Comparison of ENCODE assay signal across 9 cellular contexts in genomic region chr5:134503937-134504437, GRCh38. TPM values are rescaled to one million over a fixed set of nuclear protein-coding genes. Genes with fewer than 3 reads are reported as not detected.
DNase-seq lines count a peak whose midpoint lies in the region; ATAC-seq and TF ChIP-seq lines count a peak whose summit lies in the region.
"Had no signal": no experiment of that assay in that cellular context is flagged by ENCODE, and none has a peak within 500 bp of the region (broad histone marks: within the 10 kb centered on the region; RNA-seq: fewer than 3 reads in every experiment).

No MANE protein-coding gene starts in this region.

- 37 to 56% methylated on average over 3 of the region's 3 CpGs for WGBS in sigmoid colon, 2 donors

- no peaks in the 10 kb centered on the region for H3K27me3 ChIP-seq in RWPE2 (ENCODE audit: insufficient read depth, poor library complexity, severe bottlenecking)
- H3K27me3 ChIP-seq in sigmoid colon = no peaks in the 10 kb centered on the region

- H3K4me1 ChIP-seq in ES-I3 (ENCODE audit: insufficient read depth, low read length) = peaks cover 61% of the 10 kb centered on the region
- peaks cover 48% of the 10 kb centered on the region for H3K4me1 ChIP-seq in RWPE2 (ENCODE audit: insufficient read depth, poor library complexity, severe bottlenecking)
- peaks cover 0 to 8% (median 3%) of the 10 kb centered on the region in 4 donors for H3K4me1 ChIP-seq in sigmoid colon

- H3K9me3 ChIP-seq in ES-I3 (ENCODE audit: control insufficient read depth, insufficient read depth, low read length) (no peaks in the 10 kb centered on the region), RWPE2 (ENCODE audit: severe bottlenecking) (no peaks in the 10 kb centered on the region), sigmoid colon (no peaks in the 10 kb centered on the region)

- H3K36me3 ChIP-seq in ES-I3 (ENCODE audit: insufficient read depth, low read length) (no peaks in the 10 kb centered on the region), RWPE2 (ENCODE audit: low read depth) (no peaks in the 10 kb centered on the region), sigmoid colon (no peaks in the 10 kb centered on the region)

- intact Hi-C loops in sigmoid colon (cut with DNase I) = no loop called here

- no peak; the same call in 2 of the 3 replicates for ATAC-seq in RWPE2 (ENCODE audit: low read depth)
- no peak for ATAC-seq in GM19351 (IDR thresholded peaks at IDR 0.05; ENCODE audit: unreplicated experiment)

- peak overlapping the region; percentile 98 for H3K27ac ChIP-seq in RWPE2 (ENCODE audit: poor library complexity, severe bottlenecking)
- H3K27ac ChIP-seq in epithelial cell of prostate = peak overlapping the region; percentile 97
- H3K27ac ChIP-seq in sigmoid colon = peak overlapping the region; percentile 58 to 74 (median 61)

- in situ Hi-C loops in G401 (cut with HindIII; ENCODE audit: low sequenced_read_pairs) = no loop called here

- peak; percentile 19 for DNase-seq in RWPE2 (ENCODE audit: low spot score)
- DNase-seq in epithelial cell of prostate (ENCODE audit: low read depth, low spot score) = no peak
- DNase-seq in sigmoid colon = no peak
- DNase-seq in NCI-H187 treated with DMSO at 0.1 percent for 48 hours (lab: John Stamatoyannopoulos, UW) = no peak
- no peak for DNase-seq in anterior cingulate cortex (lab: John Stamatoyannopoulos, UW)
- no peak for DNase-seq in G401 (ENCODE audit: low spot score)
- DNase-seq: NCI-H524 treated with DMSO at 0.1 percent for 48 hours had no signal

- H3K9ac ChIP-seq in ES-I3 (ENCODE audit: low read depth, low read length) = peak overlapping the region; percentile 3; the same call in 1 of the 2 replicates

- no peak overlapping the region for H3K4me3 ChIP-seq in RWPE2 (ENCODE audit: severe bottlenecking)
- no peak overlapping the region for H3K4me3 ChIP-seq in sigmoid colon

- no peak for TF ChIP-seq POLR2A in sigmoid colon (IDR thresholded peaks at IDR 0.05)

- TF ChIP-seq CTCF in RWPE2 (IDR thresholded peaks at IDR 0.05; ENCODE audit: poor library complexity, severe bottlenecking) (no peak), sigmoid colon (IDR thresholded peaks at IDR 0.05) (no peak)

- TF ChIP-seq EP300 in sigmoid colon (IDR thresholded peaks at IDR 0.05) = no peak

RNA-seq across cellular contexts. Expression of gene JADE2, which starts 21.5 kb away (rescaled TPM):
- 10 to 100 TPM; 38.5 to 53.8 (median 44.7) TPM for total RNA-seq in sigmoid colon
- 10 to 100 TPM in 1 of 3 donors, 1 to 10 TPM in 2; 4.9 to 34.5 (median 6.0) TPM for polyA plus RNA-seq in sigmoid colon
- total RNA-seq in G401 (2014; rRNA removed; shearing (Covaris generic)) = 24.4 and 25.8 TPM in 2 replicates
